8 cellular contexts compared by ENCODE assay signal in the genomic region with DNA sequence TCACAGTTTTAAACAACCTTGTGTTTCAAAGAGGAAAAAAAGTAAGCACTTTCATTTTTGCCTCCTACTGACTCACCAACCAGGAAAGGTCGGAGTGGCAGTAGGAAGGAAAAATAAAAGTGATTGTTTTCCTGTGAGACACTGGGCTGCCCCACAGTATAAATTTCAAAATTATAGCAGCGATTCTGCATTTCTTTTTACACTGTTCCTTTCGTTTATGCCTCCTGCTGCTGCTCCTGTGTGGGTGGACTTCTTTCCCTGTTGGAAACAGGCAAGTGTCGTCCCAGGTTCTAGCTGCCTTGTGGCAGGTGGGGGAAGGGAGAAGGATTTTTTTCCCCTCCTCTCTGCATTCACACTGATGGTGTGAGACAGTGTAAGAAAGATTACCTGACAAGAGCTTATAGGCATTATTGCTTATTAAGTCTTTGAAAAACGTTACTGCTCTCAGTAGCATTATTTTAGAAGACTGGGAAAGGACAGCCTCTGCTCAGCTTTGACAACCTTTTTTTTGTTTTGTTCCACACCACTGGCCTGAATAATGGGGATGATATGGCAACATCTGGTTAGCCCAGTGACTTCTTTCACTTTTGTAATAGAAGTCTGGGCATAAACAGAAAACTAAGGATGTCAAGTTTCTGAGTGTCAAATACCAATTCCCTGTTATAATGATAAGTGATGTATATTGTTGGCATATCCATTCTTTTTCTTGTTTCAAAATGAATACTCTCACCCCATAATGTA.
A peak's percentile ranks its signal among the peaks of the same experiment; 100 is the strongest.
DNase-seq lines count a peak whose midpoint lies in the region; TF ChIP-seq lines count a peak whose summit lies in the region.

No MANE protein-coding gene starts in this region.

- DNase-seq in activated CD4-positive, alpha-beta memory T cell treated with anti-CD3 and anti-CD28 coated beads for 36 hours, result no peak
- DNase-seq in activated CD4-positive, alpha-beta memory T cell treated with anti-CD3 and anti-CD28 coated beads, Interleukin-2, amount 10 ng/mL, durations not matched to agents 7 days and 5 days, result no peak
- peak; percentile 54 for DNase-seq in RPMI7951 (ENCODE audit: low read depth)
- peak; percentile 9 to 41 for DNase-seq in cardiac muscle cell (ENCODE audit: low read depth in 1 of 2, low spot score in 1 of 2)
- DNase-seq in NCI-H1694 (lab: John Stamatoyannopoulos, UW), result no peak
- no peak for DNase-seq in HAP-1 (ENCODE audit: low spot score in 2 of 2)
- no peak for DNase-seq in Peyer's patch

- POLR2A ChIA-PET in activated CD4-positive, alpha-beta memory T cell treated with anti-CD3 and anti-CD28 coated beads for 36 hours (lab: Charles Lee), result no interaction called here
- POLR2A ChIA-PET in activated CD4-positive, alpha-beta memory T cell treated with anti-CD3 and anti-CD28 coated beads, Interleukin-2, amount 10 ng/mL, durations not matched to agents 7 days and 5 days (lab: Charles Lee), result no interaction called here

- H3K4me3 Mint-ChIP-seq in activated CD4-positive, alpha-beta memory T cell treated with anti-CD3 and anti-CD28 coated beads for 36 hours, result peak overlapping the region; percentile 18
- no peak overlapping the region for H3K4me3 Mint-ChIP-seq in activated CD4-positive, alpha-beta memory T cell treated with anti-CD3 and anti-CD28 coated beads, Interleukin-2, amount 10 ng/mL, durations not matched to agents 7 days and 5 days
- H3K4me3 Mint-ChIP-seq in stimulated activated naive CD8-positive, alpha-beta T cell treated with anti-CD3 and anti-CD28 coated beads, Interleukin-15, Interleukin-2, amounts not matched to agents 100 ng/mL and 50 ng/mL, for 24 hours, result peak overlapping the region; percentile 68

- H3K27me3 ChIP-seq in cardiac muscle cell (no peaks in the 10 kb centered on the region), HAP-1 (ENCODE audit: low read depth) (no peaks in the 10 kb centered on the region), Peyer's patch (no peaks in the 10 kb centered on the region)

- no peak overlapping the region for H3K27ac Mint-ChIP-seq in activated CD4-positive, alpha-beta memory T cell treated with anti-CD3 and anti-CD28 coated beads for 36 hours
- no peak overlapping the region for H3K27ac Mint-ChIP-seq in activated CD4-positive, alpha-beta memory T cell treated with anti-CD3 and anti-CD28 coated beads, Interleukin-2, amount 10 ng/mL, durations not matched to agents 7 days and 5 days
- H3K27ac Mint-ChIP-seq in stimulated activated naive CD8-positive, alpha-beta T cell treated with anti-CD3 and anti-CD28 coated beads, Interleukin-15, Interleukin-2, amounts not matched to agents 100 ng/mL and 50 ng/mL, for 24 hours, result peak overlapping the region; percentile 81

- in situ Hi-C loops in HAP-1 (cut with MboI; ENCODE audit: low sequenced_read_pairs), result no loop called here

- peaks cover 3% of the 10 kb centered on the region for H3K36me3 Mint-ChIP-seq in activated CD4-positive, alpha-beta memory T cell treated with anti-CD3 and anti-CD28 coated beads for 36 hours
- H3K36me3 Mint-ChIP-seq in activated CD4-positive, alpha-beta memory T cell treated with anti-CD3 and anti-CD28 coated beads, Interleukin-2, amount 10 ng/mL, durations not matched to agents 7 days and 5 days (ENCODE audit: low read depth), result peaks cover 17% of the 10 kb centered on the region
- H3K36me3 Mint-ChIP-seq in stimulated activated naive CD8-positive, alpha-beta T cell treated with anti-CD3 and anti-CD28 coated beads, Interleukin-15, Interleukin-2, amounts not matched to agents 100 ng/mL and 50 ng/mL, for 24 hours (ENCODE audit: low read depth), result peaks cover 6% of the 10 kb centered on the region

- H3K9me3 ChIP-seq in cardiac muscle cell (ENCODE audit: low read depth) (no peaks in the 10 kb centered on the region), HAP-1 (no peaks in the 10 kb centered on the region), Peyer's patch (no peaks in the 10 kb centered on the region)

- H3K4me3 ChIP-seq in cardiac muscle cell (no peak overlapping the region), HAP-1 (no peak overlapping the region), Peyer's patch (peak overlapping the region in 1 of 4 donors; percentile 18)

- H3K27ac ChIP-seq in cardiac muscle cell (peak overlapping the region; percentile 77), Peyer's patch (no peak overlapping the region)

- peaks cover 3% of the 10 kb centered on the region for H3K9me3 Mint-ChIP-seq in activated CD4-positive, alpha-beta memory T cell treated with anti-CD3 and anti-CD28 coated beads for 36 hours
- H3K9me3 Mint-ChIP-seq in activated CD4-positive, alpha-beta memory T cell treated with anti-CD3 and anti-CD28 coated beads, Interleukin-2, amount 10 ng/mL, durations not matched to agents 7 days and 5 days, result peaks cover 3% of the 10 kb centered on the region
- no peaks in the 10 kb centered on the region for H3K9me3 Mint-ChIP-seq in stimulated activated naive CD8-positive, alpha-beta T cell treated with anti-CD3 and anti-CD28 coated beads, Interleukin-15, Interleukin-2, amounts not matched to agents 100 ng/mL and 50 ng/mL, for 24 hours

- no peaks in the 10 kb centered on the region for H3K36me3 ChIP-seq in cardiac muscle cell
- no peaks in the 10 kb centered on the region; the same call in 1 of the 2 replicates for H3K36me3 ChIP-seq in HAP-1 (replicated peaks)
- H3K36me3 ChIP-seq in Peyer's patch, result no peaks in the 10 kb centered on the region

- peaks cover 25% of the 10 kb centered on the region for H3K4me1 Mint-ChIP-seq in activated CD4-positive, alpha-beta memory T cell treated with anti-CD3 and anti-CD28 coated beads for 36 hours (ENCODE audit: low read depth)
- H3K4me1 Mint-ChIP-seq in activated CD4-positive, alpha-beta memory T cell treated with anti-CD3 and anti-CD28 coated beads, Interleukin-2, amount 10 ng/mL, durations not matched to agents 7 days and 5 days, result peaks cover 15% of the 10 kb centered on the region
- peaks cover 47% of the 10 kb centered on the region for H3K4me1 Mint-ChIP-seq in stimulated activated naive CD8-positive, alpha-beta T cell treated with anti-CD3 and anti-CD28 coated beads, Interleukin-15, Interleukin-2, amounts not matched to agents 100 ng/mL and 50 ng/mL, for 24 hours (ENCODE audit: low read depth)

- TF ChIP-seq POLR2A in Peyer's patch (IDR thresholded peaks at IDR 0.05), result no peak

- H3K27me3 Mint-ChIP-seq in activated CD4-positive, alpha-beta memory T cell treated with anti-CD3 and anti-CD28 coated beads for 36 hours, result no peaks in the 10 kb centered on the region
- no peaks in the 10 kb centered on the region for H3K27me3 Mint-ChIP-seq in activated CD4-positive, alpha-beta memory T cell treated with anti-CD3 and anti-CD28 coated beads, Interleukin-2, amount 10 ng/mL, durations not matched to agents 7 days and 5 days
- no peaks in the 10 kb centered on the region for H3K27me3 Mint-ChIP-seq in stimulated activated naive CD8-positive, alpha-beta T cell treated with anti-CD3 and anti-CD28 coated beads, Interleukin-15, Interleukin-2, amounts not matched to agents 100 ng/mL and 50 ng/mL, for 24 hours

- intact Hi-C loops in activated CD4-positive, alpha-beta memory T cell treated with anti-CD3 and anti-CD28 coated beads for 36 hours (cut with micrococcal nuclease), result loop anchor here (2.0 kb wide), 1 partner anchor 24 kb away; no protein-coding TSS in a partner anchor

- TF ChIP-seq CTCF in cardiac muscle cell (IDR thresholded peaks at IDR 0.05; ENCODE audit: low read depth, low read length), result no peak
- no peak for TF ChIP-seq CTCF in Peyer's patch (IDR thresholded peaks at IDR 0.05)

- H3K4me1 ChIP-seq in cardiac muscle cell (ENCODE audit: low read depth) (peaks cover 8% of the 10 kb centered on the region), HAP-1 (no peaks in the 10 kb centered on the region; the same call in 1 of the 2 replicates), Peyer's patch (peaks cover 0 to 9% (median 0%) of the 10 kb centered on the region in 4 donors)

- CTCF ChIA-PET in activated CD4-positive, alpha-beta memory T cell treated with anti-CD3 and anti-CD28 coated beads for 36 hours (lab: Charles Lee), result interaction anchor here (0.6 kb wide), 1 partner anchor 26 kb away, joined by 3 read pairs; no protein-coding TSS in a partner anchor
- CTCF ChIA-PET in activated CD4-positive, alpha-beta memory T cell treated with anti-CD3 and anti-CD28 coated beads, Interleukin-2, amount 10 ng/mL, durations not matched to agents 7 days and 5 days (lab: Charles Lee), result no interaction called here

Comparison
In these comparisons a context has a peak if more than half of its experiments do, and no peak if none do; other contexts are left out.
1. DNase-seq: peak in RPMI7951 (single experiment) and cardiac muscle cell (2 of 2); none in activated CD4-positive, alpha-beta memory T cell treated with anti-CD3 and anti-CD28 coated beads for 36 hours (single experiment), activated CD4-positive, alpha-beta memory T cell treated with anti-CD3 and anti-CD28 coated beads, Interleukin-2, amount 10 ng/mL, durations not matched to agents 7 days and 5 days (single experiment), NCI-H1694 (single experiment), HAP-1 (0 of 2) and Peyer's patch (0 of 3).